8 cellular contexts compared by ENCODE assay signal in the genomic region with DNA sequence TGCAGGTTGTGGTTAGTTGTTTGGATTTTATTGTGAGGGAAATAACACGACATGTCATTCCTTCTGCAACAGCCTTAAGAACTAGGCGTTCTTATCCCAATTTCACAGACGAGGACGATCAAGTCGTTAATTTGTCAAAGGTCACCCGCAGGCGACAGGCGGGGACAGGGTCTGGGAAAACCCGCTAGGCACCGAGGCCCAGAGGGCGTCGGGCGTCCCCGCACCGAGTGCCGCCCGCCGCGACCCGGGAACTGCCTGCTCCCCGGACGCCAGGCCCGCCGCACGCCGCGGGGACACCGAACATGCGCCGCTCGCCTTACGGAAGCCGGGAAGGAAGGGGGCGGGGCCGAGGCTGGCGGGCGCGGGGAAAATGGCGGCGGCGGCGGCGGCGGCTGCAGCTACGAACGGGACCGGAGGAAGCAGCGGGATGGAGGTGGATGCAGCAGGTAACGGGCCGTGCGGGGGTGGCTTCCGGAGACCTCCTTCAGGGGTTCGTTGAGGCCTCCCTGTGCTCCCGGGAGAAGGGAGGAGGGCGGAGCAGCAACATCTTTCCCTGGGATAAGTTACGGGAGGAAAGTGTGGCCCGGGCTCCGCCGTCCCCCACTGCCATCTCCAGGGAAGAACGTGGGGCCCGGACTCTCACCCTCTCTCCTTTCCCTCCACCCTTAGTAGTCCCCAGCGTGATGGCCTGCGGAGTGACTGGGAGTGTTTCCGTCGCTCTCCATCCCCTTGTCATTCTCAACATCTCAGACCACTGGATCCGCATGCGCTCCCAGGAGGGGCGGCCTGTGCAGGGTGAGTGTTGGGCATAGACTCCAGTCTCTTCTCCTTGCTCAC. TPM values are rescaled to one million over a fixed set of nuclear protein-coding genes. Genes with fewer than 3 reads are reported as not detected.
DNase-seq lines count a peak whose midpoint lies in the region; ATAC-seq and TF ChIP-seq lines count a peak whose summit lies in the region.

A gene (plus strand): TSS at position 349 of the 837 bp plus-strand sequence. CDS start 22 bp downstream, at position 371.

- TF ChIP-seq CTCF in AG04450 (IDR thresholded peaks at IDR 0.05; ENCODE audit: low read depth, low read length) (no peak), KMS-11 (conservative IDR thresholded peaks at IDR 0.05; ENCODE audit: low read depth, low read length) (no peak), gastroesophageal sphincter (IDR thresholded peaks at IDR 0.05) (peak in 1 of 4 experiments; percentile 33), neutrophil (IDR thresholded peaks at IDR 0.05) (peak; percentile 33)

- H3K27me3 Mint-ChIP-seq in activated naive CD4-positive, alpha-beta T cell treated with anti-CD3 and anti-CD28 coated beads for 36 hours (ENCODE audit: low read depth): no peaks in the 10 kb centered on the region

- no peaks in the 10 kb centered on the region; the same call in 1 of the 2 replicates for H3K9me3 ChIP-seq in AG04450 (ENCODE audit: control insufficient read depth, insufficient read depth, low read length)
- no peaks in the 10 kb centered on the region for H3K9me3 ChIP-seq in gastroesophageal sphincter
- no peaks in the 10 kb centered on the region for H3K9me3 ChIP-seq in neutrophil
- no peaks in the 10 kb centered on the region for H3K9me3 ChIP-seq in subcutaneous abdominal adipose tissue (ENCODE audit: control insufficient read depth in 5 of 5, low read length in 5 of 5)

- peaks cover 18% of the 10 kb centered on the region for H3K4me1 ChIP-seq in KMS-11 (ENCODE audit: low read depth, poor library complexity, severe bottlenecking)
- H3K4me1 ChIP-seq in gastroesophageal sphincter: peaks cover 0 to 35% (median 16%) of the 10 kb centered on the region in 3 donors
- peaks cover 26 to 31% of the 10 kb centered on the region in 2 experiments for H3K4me1 ChIP-seq in neutrophil (ENCODE audit: control insufficient read depth in 1 of 2, insufficient read depth in 1 of 2, low read depth in 1 of 2, low read length in 1 of 2)
- H3K4me1 ChIP-seq in subcutaneous abdominal adipose tissue (ENCODE audit: control insufficient read depth in 5 of 5, insufficient read depth in 5 of 5, low read length in 5 of 5): peaks cover 10 to 39% (median 28%) of the 10 kb centered on the region in 5 donors

- H3K36me3 ChIP-seq in KMS-11 (ENCODE audit: insufficient read depth) (peaks cover 22% of the 10 kb centered on the region; the same call in 1 of the 2 replicates), gastroesophageal sphincter (peaks cover 0 to 40% of the 10 kb centered on the region in 2 donors), neutrophil (peaks cover 35% of the 10 kb centered on the region), subcutaneous abdominal adipose tissue (ENCODE audit: control insufficient read depth in 5 of 5, insufficient read depth in 5 of 5, low read length in 5 of 5) (peaks cover 6 to 37% (median 35%) of the 10 kb centered on the region in 5 donors)

- peak; percentile 72 for ATAC-seq in gastroesophageal sphincter

- peak within 1 kb of the TSS; percentile 90 for H3K27ac Mint-ChIP-seq in activated naive CD4-positive, alpha-beta T cell treated with anti-CD3 and anti-CD28 coated beads for 36 hours

- DNase-seq in AG04450 (ENCODE audit: low read depth, low spot score) (no peak), SK-MEL-5 (ENCODE audit: low read depth, low spot score) (peak; percentile 79)
- peak; percentile 89 for DNase-seq in activated naive CD4-positive, alpha-beta T cell treated with anti-CD3 and anti-CD28 coated beads for 36 hours

- peak; percentile 97 for TF ChIP-seq POLR2A in GM18951 (IDR thresholded peaks at IDR 0.05; ENCODE audit: extremely low read depth, insufficient read depth, insufficient read length)
- peak; percentile 73 to 85 for TF ChIP-seq POLR2A in gastroesophageal sphincter (IDR thresholded peaks at IDR 0.05)

- peak within 1 kb of the TSS; percentile 83 for H2AFZ ChIP-seq in KMS-11 (ENCODE audit: low read depth)

- intact Hi-C loops in activated naive CD4-positive, alpha-beta T cell treated with anti-CD3 and anti-CD28 coated beads for 36 hours (cut with micrococcal nuclease): loop anchor here (1.0 kb wide), 1 partner anchor 12 kb away; a partner anchor contains a TSS

- peak within 1 kb of the TSS; percentile 91 for H3K4me3 ChIP-seq in AG04450 (ENCODE audit: low read depth, low read length)
- peak within 1 kb of the TSS; percentile 20 for H3K4me3 ChIP-seq in KMS-11 (IDR thresholded peaks at IDR 0.05; ENCODE audit: insufficient read depth, low read depth, low read length)
- peak within 1 kb of the TSS; percentile 69 to 72 for H3K4me3 ChIP-seq in gastroesophageal sphincter
- H3K4me3 ChIP-seq in neutrophil (ENCODE audit: low read depth in 1 of 2, low read length in 1 of 2): peak within 1 kb of the TSS; percentile 90 to 92
- H3K4me3 ChIP-seq in subcutaneous abdominal adipose tissue (ENCODE audit: low read depth in 1 of 5, low read length in 5 of 5): peak within 1 kb of the TSS; percentile 89 to 96 (median 94)

- peak within 1 kb of the TSS; percentile 67 for H3K9ac ChIP-seq in KMS-11
- H3K9ac ChIP-seq in subcutaneous abdominal adipose tissue (ENCODE audit: low read length in 5 of 5): peak within 1 kb of the TSS; percentile 57 to 94 (median 89)

- H3K4me2 ChIP-seq in KMS-11: peak within 1 kb of the TSS; percentile 97

- no peaks in the 10 kb centered on the region for H3K9me3 Mint-ChIP-seq in activated naive CD4-positive, alpha-beta T cell treated with anti-CD3 and anti-CD28 coated beads for 36 hours

- H3K79me2 ChIP-seq in KMS-11 (ENCODE audit: insufficient read depth, low read depth): peaks cover 12% of the 10 kb centered on the region; the same call in 1 of the 2 replicates

- peaks cover 36% of the 10 kb centered on the region for H3K4me1 Mint-ChIP-seq in activated naive CD4-positive, alpha-beta T cell treated with anti-CD3 and anti-CD28 coated beads for 36 hours (ENCODE audit: low read depth)

- H3K27me3 ChIP-seq in AG04450 (ENCODE audit: control insufficient read depth, insufficient read depth, low read length): no peaks in the 10 kb centered on the region
- no peaks in the 10 kb centered on the region; the same call in 1 of the 2 replicates for H3K27me3 ChIP-seq in KMS-11 (ENCODE audit: insufficient read depth, low read depth)
- no peaks in the 10 kb centered on the region for H3K27me3 ChIP-seq in gastroesophageal sphincter
- no peaks in the 10 kb centered on the region for H3K27me3 ChIP-seq in neutrophil
- no peaks in the 10 kb centered on the region for H3K27me3 ChIP-seq in subcutaneous abdominal adipose tissue (ENCODE audit: control insufficient read depth in 5 of 5, insufficient read depth in 4 of 5, low read length in 5 of 5)

- H4K20me1 ChIP-seq in KMS-11 (ENCODE audit: insufficient read depth): no peaks in the 10 kb centered on the region

- CTCF ChIA-PET in AG04450 (lab: Charles Lee): no interaction called here
- CTCF ChIA-PET in activated naive CD4-positive, alpha-beta T cell treated with anti-CD3 and anti-CD28 coated beads for 36 hours (lab: Charles Lee): interaction anchor here (1.0 kb wide), 1 partner anchor 41 kb away, joined by 3 read pairs; no protein-coding TSS in a partner anchor

- H3K4me3 Mint-ChIP-seq in activated naive CD4-positive, alpha-beta T cell treated with anti-CD3 and anti-CD28 coated beads for 36 hours: peak within 1 kb of the TSS; percentile 88

- H3K27ac ChIP-seq in AG04450 (ENCODE audit: low read depth, low read length) (peak within 1 kb of the TSS; percentile 97), KMS-11 (peak within 1 kb of the TSS; percentile 60), gastroesophageal sphincter (peak within 1 kb of the TSS; percentile 43 to 91 (median 88)), neutrophil (peak within 1 kb of the TSS; percentile 70), subcutaneous abdominal adipose tissue (ENCODE audit: low read depth, low read length) (peak within 1 kb of the TSS; percentile 87)

- peaks cover 31% of the 10 kb centered on the region for H3K36me3 Mint-ChIP-seq in activated naive CD4-positive, alpha-beta T cell treated with anti-CD3 and anti-CD28 coated beads for 36 hours (ENCODE audit: low read depth)

- POLR2A ChIA-PET in AG04450 (lab: Yijun Ruan, JAX): interaction anchor here (0.6 to 5.2 kb wide), 2 partner anchors 13 to 63 kb away, joined by 4 to 67 read pairs; a partner anchor contains a TSS

- no peak for TF ChIP-seq EP300 in gastroesophageal sphincter (IDR thresholded peaks at IDR 0.05)

- 0% methylated on average over 9 to 15 of the region's 68 CpGs for WGBS in gastroesophageal sphincter (ENCODE audit: low coverage in 1 of 2), 2 donors

- in situ Hi-C loops in GM18951 (cut with MboI; ENCODE audit: low sequenced_read_pairs, unreplicated experiment): no loop called here
- in situ Hi-C loops in SK-MEL-5 (cut with HindIII; ENCODE audit: low pct_unique_long_range_greater_than_20kb, low sequenced_read_pairs): no loop called here

RNA-seq across cellular contexts. Expression of the gene that starts here (rescaled TPM):
- 265 and 308 TPM in 2 replicates for polyA plus RNA-seq in AG04450 (2011; rRNA removed)
- 231 and 316 TPM in 2 replicates for polyA minus RNA-seq in AG04450 (2011; rRNA and poly(A)+ RNA removed)
- 75.2 and 80.9 TPM in 2 replicates for total RNA-seq in SK-MEL-5 (2014; rRNA removed; shearing (Covaris generic))
- 124 and 157 TPM in 2 replicates for polyA plus RNA-seq in SK-MEL-5 (2015; cell fraction: cytosol; rRNA removed)
- polyA plus RNA-seq in SK-MEL-5 (2015; cell fraction: nucleus; rRNA removed): 105 and 111 TPM in 2 replicates
- 10 to 100 TPM; 97.1 to 97.8 TPM for total RNA-seq in activated naive CD4-positive, alpha-beta T cell treated with anti-CD3 and anti-CD28 coated beads for 36 hours
- 10 to 100 TPM; 40.7 to 83.6 (median 62.9) TPM for total RNA-seq in gastroesophageal sphincter

Comparison
In these comparisons a context has a peak if more than half of its experiments do, and no peak if none do; other contexts are left out.
1. H3K4me3 ChIP-seq: peak in every context shown above with its lines; median percentile 94 in subcutaneous abdominal adipose tissue; 91 in AG04450; 91 in neutrophil; 70 in gastroesophageal sphincter; 20 in KMS-11.